Comparison of ENCODE assay signal across 27 cellular contexts in genomic region chr10:114207349-114207748, GRCh38.
"Had no signal": no experiment of that assay in that cellular context is flagged by ENCODE, and none has a peak within 500 bp of the region (broad histone marks: within the 10 kb centered on the region; RNA-seq: fewer than 3 reads in every experiment).

No MANE protein-coding gene starts in this region.

- H3K27ac ChIP-seq: body of pancreas, esophagus muscularis mucosa, foreskin keratinocyte, gastrocnemius medialis, heart left ventricle had no signal

- ATAC-seq: activated T-cell treated with anti-CD3 and anti-CD28 coated beads, Interleukin-2, amount 50 U/mL, for 4 hours; activated T-helper 17 cell treated with anti-CD3 and anti-CD28 coated beads, Interleukin-2, amount 50 U/mL, for 72 hours; body of pancreas; effector memory CD8-positive, alpha-beta T cell; foreskin keratinocyte; gastrocnemius medialis; heart left ventricle; WTC11 had no signal

- DNase-seq: activated CD4-positive, alpha-beta memory T cell treated with anti-CD3 and anti-CD28 coated beads, Interleukin-2, amount 10 ng/mL, durations not matched to agents 7 days and 5 days; activated CD4-positive, alpha-beta T cell treated with anti-CD3 and anti-CD28 coated beads for 1 hour; activated CD4-positive, alpha-beta T cell treated with anti-CD3 and anti-CD28 coated beads for 4 hours; activated CD4-positive, alpha-beta T cell treated with anti-CD3 and anti-CD28 coated beads, Interleukin-2, amount 10 ng/mL, durations not matched to agents 7 days and 5 days; activated CD4-positive, alpha-beta T cell treated with anti-CD3 and anti-CD28 coated beads, Interleukin-2, amount 50 U/mL, for 4 hours; activated effector memory CD4-positive, alpha-beta T cell treated with Interleukin-2 at 50 U/mL for 16 hours; activated gamma-delta T cell treated with Interleukin-2 at 50 U/mL for 16 hours; activated naive CD4-positive, alpha-beta T cell treated with anti-CD3 and anti-CD28 coated beads, Interleukin-2, amount 50 U/mL, for 16 hours; activated naive CD4-positive, alpha-beta T cell treated with Interleukin-2 at 50 U/mL for 16 hours; activated T-cell treated with anti-CD3 and anti-CD28 coated beads, Interleukin-2, amount 50 U/mL, for 4 hours; amniotic stem cell; aorta; body of pancreas; caudate nucleus; cortex of kidney; dermis blood vessel endothelial cell; effector CD4-positive, alpha-beta T cell; effector memory CD8-positive, alpha-beta T cell; erythroblast; gastrocnemius medialis; glutamatergic neuron; heart left ventricle; T-helper 2 cell had no signal
